ENCODE assay signal across 8 cellular contexts in the genomic region with DNA sequence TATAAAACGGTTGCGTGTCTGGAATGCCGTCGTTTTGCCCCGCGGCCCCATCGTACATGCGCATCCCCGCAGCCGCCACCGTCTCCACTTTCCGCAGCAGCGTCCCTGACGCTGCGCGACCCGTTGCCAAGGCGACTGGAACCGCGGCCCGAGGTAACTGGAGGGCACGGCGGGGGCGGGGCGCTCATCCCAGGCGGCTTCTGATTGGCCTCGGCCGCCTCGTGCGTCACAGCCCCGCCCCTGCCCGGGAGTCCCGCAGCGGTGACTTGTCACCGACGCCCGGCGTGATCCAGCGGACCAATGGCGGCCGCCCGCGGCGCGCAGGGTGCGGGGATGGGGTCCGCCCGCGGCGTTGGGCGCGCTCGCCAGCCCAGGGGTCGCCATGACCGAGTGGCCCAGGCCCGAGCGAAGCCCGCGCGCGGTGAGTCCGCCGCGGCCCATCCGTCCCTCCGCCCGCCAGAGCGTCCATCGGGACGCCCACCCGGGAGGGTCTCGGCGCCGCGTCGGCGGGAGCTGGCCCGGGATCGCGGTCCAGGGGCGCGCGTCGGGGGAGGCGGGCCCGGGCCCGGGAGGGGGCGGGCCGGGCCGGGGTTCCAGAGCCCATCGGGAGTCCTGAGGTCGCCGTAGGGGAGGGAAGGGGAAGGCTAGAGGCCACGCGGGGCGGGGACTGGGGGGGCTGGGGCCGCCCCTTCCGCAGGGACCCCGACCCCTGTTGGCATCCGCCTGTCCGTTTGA. TPM values are rescaled to one million over a fixed set of nuclear protein-coding genes. Genes with fewer than 3 reads are reported as not detected.
DNase-seq lines count a peak whose midpoint lies in the region; ATAC-seq and TF ChIP-seq lines count a peak whose summit lies in the region.
"Had no signal": no experiment of that assay in that cellular context is flagged by ENCODE, and none has a peak within 500 bp of the region (broad histone marks: within the 10 kb centered on the region; RNA-seq: fewer than 3 reads in every experiment).

A gene with protein sequence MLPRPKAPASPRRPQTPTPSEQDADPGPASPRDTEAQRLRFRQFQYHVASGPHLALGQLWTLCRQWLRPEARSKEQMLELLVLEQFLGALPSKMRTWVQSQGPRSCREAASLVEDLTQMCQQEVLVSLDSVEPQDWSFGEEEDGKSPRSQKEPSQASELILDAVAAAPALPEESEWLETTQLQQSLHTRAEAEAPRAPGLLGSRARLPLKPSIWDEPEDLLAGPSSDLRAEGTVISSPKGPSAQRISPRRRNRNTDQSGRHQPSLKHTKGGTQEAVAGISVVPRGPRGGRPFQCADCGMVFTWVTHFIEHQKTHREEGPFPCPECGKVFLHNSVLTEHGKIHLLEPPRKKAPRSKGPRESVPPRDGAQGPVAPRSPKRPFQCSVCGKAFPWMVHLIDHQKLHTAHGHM (plus strand): TSS at position 285 of the 735 bp plus-strand sequence. CDS start 3,812 bp downstream, outside the sequence.

- peaks cover 9% of the 10 kb centered on the region for H3K36me3 Mint-ChIP-seq in activated T-cell treated with anti-CD3 and anti-CD28 coated beads, Interleukin-2, amount 50 U/mL, for 4 hours (ENCODE audit: insufficient read depth)

- peak; percentile 61 to 67 for ATAC-seq in activated T-cell treated with anti-CD3 and anti-CD28 coated beads, Interleukin-2, amount 50 U/mL, for 4 hours
- no peak for ATAC-seq in HG02885 (IDR thresholded peaks at IDR 0.05; ENCODE audit: poor library complexity, unreplicated experiment)

- intact Hi-C loops in head of caudate nucleus (cut with DNase I) (no loop called here), vagina (cut with DNase I) (no loop called here)

- H3K27me3 ChIP-seq in vagina = no peaks in the 10 kb centered on the region

- H3K9me3 ChIP-seq in vagina = no peaks in the 10 kb centered on the region

- H3K4me1 Mint-ChIP-seq in activated T-cell treated with anti-CD3 and anti-CD28 coated beads, Interleukin-2, amount 50 U/mL, for 4 hours (ENCODE audit: low read depth) = no peaks in the 10 kb centered on the region

- no peak for TF ChIP-seq POLR2A in vagina (IDR thresholded peaks at IDR 0.05)

- H3K9me3 Mint-ChIP-seq in activated T-cell treated with anti-CD3 and anti-CD28 coated beads, Interleukin-2, amount 50 U/mL, for 4 hours = peaks cover 27% of the 10 kb centered on the region

- peak within 1 kb of the TSS; percentile 46 to 51 for H3K4me3 ChIP-seq in vagina

- no peak within 1 kb of the TSS for H3K27ac ChIP-seq in vagina

- no peaks in the 10 kb centered on the region for H3K36me3 ChIP-seq in vagina

- no peak for TF ChIP-seq CTCF in vagina (IDR thresholded peaks at IDR 0.05)

- DNase-seq in M059J (ENCODE audit: low read depth) = peak; percentile 91
- DNase-seq in activated T-cell treated with anti-CD3 and anti-CD28 coated beads, Interleukin-2, amount 50 U/mL, for 4 hours = no peak
- DNase-seq in head of caudate nucleus = peak; percentile 95 to 99 (median 98)
- peak; percentile 32 to 98 (median 90) for DNase-seq in nucleus accumbens (lab: John Stamatoyannopoulos, UW)
- no peak for DNase-seq in vagina (ENCODE audit: extremely low spot score in 2 of 2)
- DNase-seq in NCI-H1417 treated with DMSO at 0.1 percent for 48 hours (lab: John Stamatoyannopoulos, UW) = no peak

- no peak within 1 kb of the TSS for H3K4me3 Mint-ChIP-seq in activated T-cell treated with anti-CD3 and anti-CD28 coated beads, Interleukin-2, amount 50 U/mL, for 4 hours

- no peaks in the 10 kb centered on the region for H3K4me1 ChIP-seq in vagina

- peaks cover 29% of the 10 kb centered on the region for H3K27me3 Mint-ChIP-seq in activated T-cell treated with anti-CD3 and anti-CD28 coated beads, Interleukin-2, amount 50 U/mL, for 4 hours (ENCODE audit: low read depth)

RNA-seq across cellular contexts. Expression of the gene that starts here (rescaled TPM):
- total RNA-seq in M059J (2014; rRNA removed; shearing (Covaris generic)) = 1.2 TPM in 1 of 2 replicates, not detected in the other
- not detected for total RNA-seq in activated T-cell treated with anti-CD3 and anti-CD28 coated beads, Interleukin-2, amount 50 U/mL, for 4 hours
- total RNA-seq in vagina = not detected
- total RNA-seq: NCI-H460 had no signal

Comparison
In these comparisons a context has a peak if more than half of its experiments do, and no peak if none do; other contexts are left out.
1. Peak in ATAC-seq in activated T-cell treated with anti-CD3 and anti-CD28 coated beads, Interleukin-2, amount 50 U/mL, for 4 hours; RNA of the gene not detected or under 1 TPM.
2. DNase-seq: peak in M059J (single experiment), head of caudate nucleus (42 of 42) and nucleus accumbens (56 of 56); none in activated T-cell treated with anti-CD3 and anti-CD28 coated beads, Interleukin-2, amount 50 U/mL, for 4 hours (single experiment), vagina (0 of 2) and NCI-H1417 treated with DMSO at 0.1 percent for 48 hours (single experiment).